Comparison of ENCODE assay signal across 19 cellular contexts in the genomic region with DNA sequence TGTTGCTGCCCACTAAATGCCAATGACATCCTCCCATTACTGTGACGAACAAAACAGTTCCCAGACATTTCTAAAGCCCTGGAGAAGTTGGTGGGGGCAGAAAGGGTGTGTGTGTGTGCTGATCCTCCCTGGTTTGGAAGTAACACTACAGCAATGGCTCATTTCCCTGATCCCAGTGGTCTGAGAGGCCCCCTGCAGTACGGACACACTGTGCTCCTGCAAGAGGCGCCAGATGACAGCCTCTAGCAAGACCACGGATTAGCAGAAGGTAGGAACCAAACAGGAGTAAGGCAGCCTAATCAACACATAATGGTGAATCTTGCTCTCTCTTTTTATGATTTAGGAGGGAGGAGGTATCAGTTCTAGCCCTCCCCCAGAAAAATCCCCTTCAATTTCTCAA. TPM values are rescaled to one million over a fixed set of nuclear protein-coding genes. Genes with fewer than 3 reads are reported as not detected.
DNase-seq lines count a peak whose midpoint lies in the region; TF ChIP-seq lines count a peak whose summit lies in the region.
"Had no signal": no experiment of that assay in that cellular context is flagged by ENCODE, and none has a peak within 500 bp of the region (broad histone marks: within the 10 kb centered on the region; RNA-seq: fewer than 3 reads in every experiment).

No MANE protein-coding gene starts in this region.

- H3K36me3 Mint-ChIP-seq in endodermal cell (ENCODE audit: low read depth) = no peaks in the 10 kb centered on the region
- no peaks in the 10 kb centered on the region for H3K36me3 Mint-ChIP-seq in nephron progenitor cell (ENCODE audit: low read depth)

- peak; percentile 14 for DNase-seq in NCI-H82 (lab: John Stamatoyannopoulos, UW)
- DNase-seq in NCI-H82 treated with DMSO at 0.1 percent for 48 hours (lab: John Stamatoyannopoulos, UW; ENCODE audit: unreplicated experiment) = no peak
- DNase-seq in endodermal cell = peak; percentile 69
- no peak for DNase-seq in nephron progenitor cell
- no peak for DNase-seq in NCI-H1092 (lab: John Stamatoyannopoulos, UW)
- DNase-seq in MV-4-11 (lab: John Stamatoyannopoulos, UW) = no peak
- no peak for DNase-seq in MG63
- DNase-seq: AML-193; Caco-2; CD4-positive, alpha-beta T cell; DMS153; DMS79; GF-D8 had no signal

- H3K4me3 ChIP-seq in endodermal cell (ENCODE audit: low read length) = no peak overlapping the region
- no peak overlapping the region for H3K4me3 ChIP-seq in subcutaneous abdominal adipose tissue (ENCODE audit: low read depth in 1 of 5, low read length in 5 of 5)
- H3K4me3 ChIP-seq in MG63 = no peak overlapping the region
- H3K4me3 ChIP-seq: A549, HAP-1 had no signal

- no peaks in the 10 kb centered on the region for H3K27me3 ChIP-seq in endodermal cell (ENCODE audit: control insufficient read depth, insufficient read depth, low read length, poor library complexity, severe bottlenecking)
- H3K27me3 ChIP-seq in subcutaneous abdominal adipose tissue (ENCODE audit: control insufficient read depth in 5 of 5, insufficient read depth in 4 of 5, low read length in 5 of 5) = peaks cover 0 to 13% (median 10%) of the 10 kb centered on the region in 5 donors
- no peaks in the 10 kb centered on the region for H3K27me3 ChIP-seq in MG63

- no peak overlapping the region for H3K27ac ChIP-seq in endodermal cell (ENCODE audit: low read depth, low read length)
- H3K27ac ChIP-seq in subcutaneous abdominal adipose tissue (ENCODE audit: low read depth, low read length) = peak overlapping the region; percentile 45
- H3K27ac ChIP-seq: 22Rv1, A549, C4-2B had no signal

- H3K36me3 ChIP-seq in endodermal cell (ENCODE audit: control insufficient read depth, insufficient read depth, low read length) (no peaks in the 10 kb centered on the region), subcutaneous abdominal adipose tissue (ENCODE audit: control insufficient read depth in 5 of 5, insufficient read depth in 5 of 5, low read length in 5 of 5) (no peaks in the 10 kb centered on the region), MG63 (no peaks in the 10 kb centered on the region; the same call in 1 of the 2 replicates)
- H3K36me3 ChIP-seq: HAP-1 had no signal

- TF ChIP-seq CTCF in endodermal cell (conservative IDR thresholded peaks at IDR 0.05) = peak; percentile 55
- no peak for TF ChIP-seq CTCF in nephron progenitor cell (IDR thresholded peaks at IDR 0.05)

- H3K27me3 Mint-ChIP-seq in endodermal cell (ENCODE audit: insufficient read depth) (no peaks in the 10 kb centered on the region), nephron progenitor cell (ENCODE audit: low read depth, poor library complexity) (peaks cover 2% of the 10 kb centered on the region)
- H3K27me3 Mint-ChIP-seq: CD4-positive, alpha-beta T cell had no signal

- H3K4me1 Mint-ChIP-seq in endodermal cell = peaks cover 24% of the 10 kb centered on the region
- H3K4me1 Mint-ChIP-seq in nephron progenitor cell = peaks cover 65% of the 10 kb centered on the region

- H3K9me3 Mint-ChIP-seq in endodermal cell = no peaks in the 10 kb centered on the region
- H3K9me3 Mint-ChIP-seq in nephron progenitor cell = no peaks in the 10 kb centered on the region
- H3K9me3 Mint-ChIP-seq: CD4-positive, alpha-beta T cell had no signal

- 48% methylated on average over 2 of the region's 4 CpGs; no CpG with 5 or more reads in 1 of the 2 experiments for WGBS in endodermal cell (ENCODE audit: insufficient coverage in 1 of 2, insufficient read length in 1 of 2), 2 experiments

- H3K27ac Mint-ChIP-seq in endodermal cell = no peak overlapping the region
- H3K27ac Mint-ChIP-seq in nephron progenitor cell = peak overlapping the region; percentile 26
- H3K27ac Mint-ChIP-seq: CD4-positive, alpha-beta T cell had no signal

- no peaks in the 10 kb centered on the region for H3K4me1 ChIP-seq in endodermal cell (ENCODE audit: control insufficient read depth, insufficient read depth, low read length)
- peaks cover 0 to 63% (median 27%) of the 10 kb centered on the region in 5 donors for H3K4me1 ChIP-seq in subcutaneous abdominal adipose tissue (ENCODE audit: control insufficient read depth in 5 of 5, insufficient read depth in 5 of 5, low read length in 5 of 5)
- H3K4me1 ChIP-seq: A549, Caco-2 had no signal

- H3K4me3 Mint-ChIP-seq in endodermal cell = no peak overlapping the region
- no peak overlapping the region for H3K4me3 Mint-ChIP-seq in nephron progenitor cell
- H3K4me3 Mint-ChIP-seq: CD4-positive, alpha-beta T cell had no signal

- H3K9ac ChIP-seq in endodermal cell (ENCODE audit: extremely low read depth, low read length, poor library complexity, severe bottlenecking) (no peak overlapping the region), subcutaneous abdominal adipose tissue (ENCODE audit: low read length in 5 of 5) (no peak overlapping the region)

- H3K9me3 ChIP-seq in endodermal cell (ENCODE audit: control insufficient read depth, low read length) = no peaks in the 10 kb centered on the region
- no peaks in the 10 kb centered on the region for H3K9me3 ChIP-seq in subcutaneous abdominal adipose tissue (ENCODE audit: control insufficient read depth in 5 of 5, low read length in 5 of 5)
- no peaks in the 10 kb centered on the region for H3K9me3 ChIP-seq in MG63
- H3K9me3 ChIP-seq: A549, Caco-2, HAP-1 had no signal

RNA-seq across cellular contexts. Expression of a gene that starts 49.6 kb away (rescaled TPM):
- total RNA-seq in endodermal cell = 1 to 10 TPM; 2.2 to 3.6 TPM
- polyA plus RNA-seq in endodermal cell (2013, experiment 1 of 2) = 9.0 TPM
- polyA plus RNA-seq in endodermal cell (2013, experiment 2 of 2) = 7.3 TPM
- 79.1 and 90.2 TPM in 2 replicates for total RNA-seq in MG63 (2014; rRNA removed; shearing (Covaris generic); ENCODE audit: low replicate concordance)
- total RNA-seq: Caco-2; CD4-positive, alpha-beta T cell; HepG2 had no signal
- polyA plus RNA-seq: A549, HepG2 had no signal

Comparison
In these comparisons a context has a peak if more than half of its experiments do, and no peak if none do; other contexts are left out.
1. DNase-seq: peak in NCI-H82 (single experiment) and endodermal cell (single experiment); none in NCI-H82 treated with DMSO at 0.1 percent for 48 hours (single experiment), nephron progenitor cell (single experiment), NCI-H1092 (single experiment), MV-4-11 (single experiment) and MG63 (single experiment).
2. RNA of a gene that starts 49.6 kb away (total RNA-seq): 79.1 to 90.2 TPM in MG63; 2.2 to 3.6 TPM in endodermal cell; every median in the first group is over 10 times any median in the second.